ENCODE assay signal across 1 cellular context in genomic region chr4:150173854-150174398, GRCh38.
TF ChIP-seq lines count a peak whose summit lies in the region.

No MANE protein-coding gene starts in this region.

TF ChIP-seq in IMR-90, 13 proteins besides CTCF, POLR2A, EP300 and RAD21:
- TF ChIP-seq, protein P1, sequence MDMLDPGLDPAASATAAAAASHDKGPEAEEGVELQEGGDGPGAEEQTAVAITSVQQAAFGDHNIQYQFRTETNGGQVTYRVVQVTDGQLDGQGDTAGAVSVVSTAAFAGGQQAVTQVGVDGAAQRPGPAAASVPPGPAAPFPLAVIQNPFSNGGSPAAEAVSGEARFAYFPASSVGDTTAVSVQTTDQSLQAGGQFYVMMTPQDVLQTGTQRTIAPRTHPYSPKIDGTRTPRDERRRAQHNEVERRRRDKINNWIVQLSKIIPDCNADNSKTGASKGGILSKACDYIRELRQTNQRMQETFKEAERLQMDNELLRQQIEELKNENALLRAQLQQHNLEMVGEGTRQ (IDR thresholded peaks at IDR 0.05; ENCODE audit: low read depth, low read length) = no peak
- no peak for TF ChIP-seq CEBPB (IDR thresholded peaks at IDR 0.05; ENCODE audit: low read depth, low read length)
- no peak for TF ChIP-seq FOS (IDR thresholded peaks at IDR 0.05; ENCODE audit: low read depth, low read length)
- TF ChIP-seq RFX5 (IDR thresholded peaks at IDR 0.05; ENCODE audit: low read depth, low read length) = no peak
- no peak for TF ChIP-seq NFE2L2 (IDR thresholded peaks at IDR 0.05; ENCODE audit: low read depth, low read length)
- TF ChIP-seq CHD1 (IDR thresholded peaks at IDR 0.05; ENCODE audit: low read depth, low read length) = no peak
- TF ChIP-seq MAFK (IDR thresholded peaks at IDR 0.05; ENCODE audit: low read depth, low read length) = no peak
- TF ChIP-seq RCOR1 (IDR thresholded peaks at IDR 0.05; ENCODE audit: insufficient replicate concordance, low read length) = no peak
- TF ChIP-seq MXI1 (IDR thresholded peaks at IDR 0.05; ENCODE audit: borderline replicate concordance, low read depth, low read length) = no peak
- no peak for TF ChIP-seq SMC3 (IDR thresholded peaks at IDR 0.05; ENCODE audit: low read depth, low read length)
- no peak for TF ChIP-seq BHLHE40 (IDR thresholded peaks at IDR 0.05; ENCODE audit: low read depth, low read length)
- TF ChIP-seq MAZ (IDR thresholded peaks at IDR 0.05; ENCODE audit: borderline replicate concordance, low read depth, low read length) = no peak
- TF ChIP-seq ELK1 (IDR thresholded peaks at IDR 0.05; ENCODE audit: borderline replicate concordance, low read depth, low read length) = no peak
